Comparison of ENCODE assay signal across 8 cellular contexts in the genomic region with DNA sequence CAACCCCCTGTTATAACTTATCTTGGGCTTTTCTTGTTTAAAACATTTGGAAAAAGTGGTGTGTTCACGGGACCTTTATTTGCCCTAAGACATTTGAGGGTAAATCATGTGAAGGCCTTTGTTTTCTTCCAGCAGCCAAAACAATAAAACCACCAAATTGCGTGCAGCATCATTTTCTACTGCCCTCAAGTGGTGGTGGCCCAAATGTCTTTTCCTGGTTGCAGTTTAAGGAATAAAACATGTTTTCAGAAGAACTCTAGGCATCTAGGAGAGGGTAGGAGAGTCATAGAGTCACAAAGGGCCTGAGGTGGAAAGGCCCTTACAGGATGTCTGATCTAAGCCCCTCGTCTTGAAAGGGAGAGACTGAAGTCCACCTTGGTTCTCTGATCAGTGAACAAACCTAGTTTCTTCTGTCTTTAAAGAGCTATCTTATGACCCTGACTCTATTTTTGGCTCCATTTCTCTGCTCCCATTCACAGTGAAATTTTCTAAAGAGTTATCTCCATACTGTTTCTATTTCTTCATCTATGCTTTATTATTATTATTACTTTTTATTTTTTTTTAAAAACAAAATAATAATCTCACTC. TPM values are rescaled to one million over a fixed set of nuclear protein-coding genes. Genes with fewer than 3 reads are reported as not detected.
DNase-seq lines count a peak whose midpoint lies in the region; ATAC-seq lines count a peak whose summit lies in the region.

No MANE protein-coding gene starts in this region.

- H3K4me3 Mint-ChIP-seq in IgD-negative memory B cell (no peak overlapping the region), T-cell (no peak overlapping the region)
- H3K4me3 Mint-ChIP-seq in activated T-helper 1 cell treated with anti-CD3 and anti-CD28 coated beads, Interleukin-12 subunit alpha, Interleukin-12 subunit beta, Interleukin-2, Interleukin-4 antibody, amounts not matched to agents 30 ng/mL and 10 ng/mL and 1 ng/mL, durations not matched to agents 14 hours and 24 hours and 36 hours = no peak overlapping the region

- H3K4me1 Mint-ChIP-seq in IgD-negative memory B cell (peaks cover 9 to 12% (median 11%) of the 10 kb centered on the region in 3 donors), T-cell (peaks cover 0 to 11% (median 10%) of the 10 kb centered on the region in 3 donors)
- peaks cover 14% of the 10 kb centered on the region for H3K4me1 Mint-ChIP-seq in activated T-helper 1 cell treated with anti-CD3 and anti-CD28 coated beads, Interleukin-12 subunit alpha, Interleukin-12 subunit beta, Interleukin-2, Interleukin-4 antibody, amounts not matched to agents 30 ng/mL and 10 ng/mL and 1 ng/mL, durations not matched to agents 14 hours and 24 hours and 36 hours (ENCODE audit: low read depth)

- intact Hi-C loops in left colon (cut with DNase I, micrococcal nuclease) = no loop called here
- intact Hi-C loops in activated T-helper 1 cell treated with anti-CD3 and anti-CD28 coated beads, Interleukin-12 subunit alpha, Interleukin-12 subunit beta, Interleukin-2, Interleukin-4 antibody, amounts not matched to agents 30 ng/mL and 10 ng/mL and 1 ng/mL, durations not matched to agents 14 hours and 24 hours and 36 hours (cut with micrococcal nuclease) = loop anchor here (10.0 kb wide), 1 partner anchor 190 kb away; no protein-coding TSS in a partner anchor

- no peaks in the 10 kb centered on the region for H3K27me3 Mint-ChIP-seq in IgD-negative memory B cell
- H3K27me3 Mint-ChIP-seq in T-cell = no peaks in the 10 kb centered on the region
- peaks cover 2% of the 10 kb centered on the region for H3K27me3 Mint-ChIP-seq in activated T-helper 1 cell treated with anti-CD3 and anti-CD28 coated beads, Interleukin-12 subunit alpha, Interleukin-12 subunit beta, Interleukin-2, Interleukin-4 antibody, amounts not matched to agents 30 ng/mL and 10 ng/mL and 1 ng/mL, durations not matched to agents 14 hours and 24 hours and 36 hours (ENCODE audit: insufficient read depth)

- H3K27ac ChIP-seq in substantia nigra (ENCODE audit: low read depth, low read length, poor library complexity, severe bottlenecking) = peak overlapping the region; percentile 92

- H3K9me3 Mint-ChIP-seq in IgD-negative memory B cell (no peaks in the 10 kb centered on the region), T-cell (no peaks in the 10 kb centered on the region)
- H3K9me3 Mint-ChIP-seq in activated T-helper 1 cell treated with anti-CD3 and anti-CD28 coated beads, Interleukin-12 subunit alpha, Interleukin-12 subunit beta, Interleukin-2, Interleukin-4 antibody, amounts not matched to agents 30 ng/mL and 10 ng/mL and 1 ng/mL, durations not matched to agents 14 hours and 24 hours and 36 hours = no peaks in the 10 kb centered on the region

- POLR2A ChIA-PET in T-cell (lab: Charles Lee) = no interaction called here

- ATAC-seq in T-cell (replicated peaks in 1 of 4) = peak in 2 of 4 experiments; percentile 41 to 48
- peak; percentile 72 for ATAC-seq in left colon

- CTCF ChIA-PET in T-cell (lab: Charles Lee) = interaction anchor here (0.6 to 1.2 kb wide), 9 partner anchors 16 to 107 kb away, joined by 3 to 8 read pairs (median 4); no protein-coding TSS in a partner anchor

- H3K36me3 Mint-ChIP-seq in IgD-negative memory B cell (no peaks in the 10 kb centered on the region), T-cell (no peaks in the 10 kb centered on the region)
- H3K36me3 Mint-ChIP-seq in activated T-helper 1 cell treated with anti-CD3 and anti-CD28 coated beads, Interleukin-12 subunit alpha, Interleukin-12 subunit beta, Interleukin-2, Interleukin-4 antibody, amounts not matched to agents 30 ng/mL and 10 ng/mL and 1 ng/mL, durations not matched to agents 14 hours and 24 hours and 36 hours (ENCODE audit: low read depth) = peaks cover 5% of the 10 kb centered on the region

- DNase-seq in NCI-H2196 (lab: John Stamatoyannopoulos, UW; ENCODE audit: unreplicated experiment) (peak; percentile 25), NCI-H2196 treated with DMSO at 0.1 percent for 48 hours (lab: John Stamatoyannopoulos, UW; ENCODE audit: unreplicated experiment) (no peak), T-cell (peak in 26 of 34 experiments; percentile 11 to 48 (median 26)), cerebellar cortex (ENCODE audit: low spot score) (peak; percentile 70), left colon (peak in 1 of 2 donors; percentile 53), substantia nigra (lab: John Stamatoyannopoulos, UW) (peak in 43 of 49 donors; percentile 6 to 73 (median 52))
- no peak for DNase-seq in activated T-helper 1 cell treated with anti-CD3 and anti-CD28 coated beads, Interleukin-12 subunit alpha, Interleukin-12 subunit beta, Interleukin-2, Interleukin-4 antibody, amounts not matched to agents 30 ng/mL and 10 ng/mL and 1 ng/mL, durations not matched to agents 14 hours and 24 hours and 36 hours (ENCODE audit: low spot score)

- H3K27ac Mint-ChIP-seq in IgD-negative memory B cell (peak overlapping the region in 2 of 3 donors; percentile 58 to 65), T-cell (peak overlapping the region; percentile 68 to 73)
- H3K27ac Mint-ChIP-seq in activated T-helper 1 cell treated with anti-CD3 and anti-CD28 coated beads, Interleukin-12 subunit alpha, Interleukin-12 subunit beta, Interleukin-2, Interleukin-4 antibody, amounts not matched to agents 30 ng/mL and 10 ng/mL and 1 ng/mL, durations not matched to agents 14 hours and 24 hours and 36 hours = no peak overlapping the region

RNA-seq across cellular contexts. Expression of a gene that starts 16.0 kb away (rescaled TPM):
- 70.2 TPM for polyA plus RNA-seq in IgD-negative memory B cell
- total RNA-seq in T-cell (10 to 100 TPM; 61.0 to 76.1 (median 75.2) TPM), left colon (10 to 100 TPM; 48.7 to 55.6 TPM)
- total RNA-seq in activated T-helper 1 cell treated with anti-CD3 and anti-CD28 coated beads, Interleukin-12 subunit alpha, Interleukin-12 subunit beta, Interleukin-2, Interleukin-4 antibody, amounts not matched to agents 30 ng/mL and 10 ng/mL and 1 ng/mL, durations not matched to agents 14 hours and 24 hours and 36 hours = 53.0 and 55.5 TPM in 2 replicates

Comparison
In these comparisons a context has a peak if more than half of its experiments do, and no peak if none do; other contexts are left out.
1. DNase-seq: peak in NCI-H2196 (single experiment), T-cell (26 of 34), cerebellar cortex (single experiment) and substantia nigra (43 of 49); none in NCI-H2196 treated with DMSO at 0.1 percent for 48 hours (single experiment) and activated T-helper 1 cell treated with anti-CD3 and anti-CD28 coated beads, Interleukin-12 subunit alpha, Interleukin-12 subunit beta, Interleukin-2, Interleukin-4 antibody, amounts not matched to agents 30 ng/mL and 10 ng/mL and 1 ng/mL, durations not matched to agents 14 hours and 24 hours and 36 hours (single experiment).